18 cellular contexts compared by ENCODE assay signal in genomic region chr4:17068885-17069284, GRCh38.
"Had no signal": no experiment of that assay in that cellular context is flagged by ENCODE, and none has a peak within 500 bp of the region (broad histone marks: within the 10 kb centered on the region; RNA-seq: fewer than 3 reads in every experiment).

No MANE protein-coding gene starts in this region.

- DNase-seq: activated CD8-positive, alpha-beta T cell treated with anti-CD3 and anti-CD28 coated beads for 36 hours; activated gamma-delta T cell treated with Interleukin-2 at 50 U/mL for 16 hours; amniotic stem cell; central memory CD4-positive, alpha-beta T cell; colonic mucosa; esophagus squamous epithelium; foreskin melanocyte; ovary; sigmoid colon; stimulated activated CD4-positive, alpha-beta T cell treated with anti-CD3 and anti-CD28 coated beads, Interleukin-1b, Interleukin-23, amount 100 ng/mL, for 48 hours; stomach; T-helper 1 cell; T1000; testis; upper lobe of left lung had no signal

- H3K4me2 ChIP-seq: neural progenitor cell had no signal

- H3K9ac ChIP-seq: neural progenitor cell had no signal

- H2AFZ ChIP-seq: neural progenitor cell had no signal

- H3K27ac ChIP-seq: colonic mucosa, neural progenitor cell, ovary, sigmoid colon, stomach, testis, upper lobe of left lung, VCaP had no signal

- H3K4me1 ChIP-seq: colonic mucosa, neural progenitor cell, testis had no signal

- ATAC-seq: activated CD8-positive, alpha-beta T cell treated with anti-CD3 and anti-CD28 coated beads for 36 hours had no signal

- H3K9me3 ChIP-seq: colonic mucosa, esophagus squamous epithelium, ovary, testis, upper lobe of left lung had no signal

- H3K27me3 ChIP-seq: colonic mucosa, esophagus squamous epithelium, neural progenitor cell, ovary, sigmoid colon, stomach, testis, upper lobe of left lung had no signal

- H3K4me3 ChIP-seq: colonic mucosa, esophagus squamous epithelium, lung, neural progenitor cell, ovary, sigmoid colon, stomach, testis, upper lobe of left lung had no signal

- H3K36me3 ChIP-seq: colonic mucosa, esophagus squamous epithelium, neural progenitor cell, ovary, sigmoid colon, stomach, upper lobe of left lung had no signal
